In genomic region chr1:61607448-61607847, GRCh38 we compare ENCODE assay signal across 21 cellular contexts.
A peak's percentile ranks its signal among the peaks of the same experiment; 100 is the strongest.
DNase-seq lines count a peak whose midpoint lies in the region; ATAC-seq, FAIRE-seq and TF ChIP-seq lines count a peak whose summit lies in the region.
"Had no signal": no experiment of that assay in that cellular context is flagged by ENCODE, and none has a peak within 500 bp of the region (broad histone marks: within the 10 kb centered on the region; RNA-seq: fewer than 3 reads in every experiment).

No MANE protein-coding gene starts in this region.

- no peak for TF ChIP-seq CTCF in keratinocyte (optimal IDR thresholded peaks at IDR 0.05 in 1 of 3, IDR thresholded peaks at IDR 0.05 in 1 of 3, conservative IDR thresholded peaks at IDR 0.05 in 1 of 3; ENCODE audit: extremely low read depth in 1 of 3, insufficient read depth in 2 of 3, low read length in 3 of 3)

- DNase-seq in right cardiac atrium (no peak), left ventricle myocardium superior (no peak), keratinocyte (ENCODE audit: low read depth, low spot score) (no peak), aorta (no peak), 8988T (no peak), NCI-H2196 treated with DMSO at 0.1 percent for 48 hours (lab: John Stamatoyannopoulos, UW; ENCODE audit: unreplicated experiment) (no peak)
- no peak for DNase-seq in naive thymus-derived CD8-positive, alpha-beta T cell
- DNase-seq: activated CD4-positive, alpha-beta T cell treated with anti-CD3 and anti-CD28 coated beads, Interleukin-2, amount 50 U/mL, for 1 hour; activated effector memory CD4-positive, alpha-beta T cell treated with anti-CD3 and anti-CD28 coated beads, Interleukin-2, amount 50 U/mL, for 16 hours; dorsolateral prefrontal cortex; H7; immature natural killer cell; Karpas-422; NCI-H1436; NCI-H526; nephron progenitor cell; SHP77 treated with DMSO at 0.1 percent for 48 hours; T-helper 17 cell had no signal

- H3K9ac ChIP-seq in keratinocyte (ENCODE audit: control insufficient read depth, extremely low read depth, insufficient read depth, low read length) (peak overlapping the region; percentile 82), skeletal muscle satellite cell (ENCODE audit: low read depth, low read length) (peak overlapping the region; percentile 65)

- dilution Hi-C loops in keratinocyte (cut with MboI; ENCODE audit: extremely low pct_ligation_motif_present, low sequenced_read_pairs) = no loop called here

- H2AFZ ChIP-seq in keratinocyte (ENCODE audit: control insufficient read depth, low read length) = peak overlapping the region; percentile 75

- no peaks in the 10 kb centered on the region for H3K9me3 Mint-ChIP-seq in naive thymus-derived CD8-positive, alpha-beta T cell
- H3K9me3 Mint-ChIP-seq: immature natural killer cell; nephron progenitor cell; stimulated activated effector memory CD8-positive, alpha-beta T cell treated with anti-CD3 and anti-CD28 coated beads, Interleukin-12 subunit alpha, Interleukin-12 subunit beta, amount 100 ng/mL, for 72 hours had no signal

- H3K27me3 Mint-ChIP-seq in naive thymus-derived CD8-positive, alpha-beta T cell = no peaks in the 10 kb centered on the region

- intact Hi-C loops in right cardiac atrium (cut with DNase I) (no loop called here), left ventricle myocardium superior (cut with micrococcal nuclease) (no loop called here), aorta (cut with DNase I) (no loop called here)

- no peaks in the 10 kb centered on the region for H4K20me1 ChIP-seq in keratinocyte (ENCODE audit: control insufficient read depth, extremely low read depth, insufficient read depth, low read length)

- H3K4me2 ChIP-seq in keratinocyte (ENCODE audit: control insufficient read depth, extremely low read depth, insufficient read depth, low read depth, low read length) = peak overlapping the region; percentile 91
- H3K4me2 ChIP-seq in skeletal muscle satellite cell (ENCODE audit: low read length) = peak overlapping the region; percentile 66

- 80% methylated on average over 7 of the region's 7 CpGs for WGBS in right cardiac atrium
- WGBS in aorta, 2 donors = 83 to 86% methylated on average over 7 of the region's 7 CpGs

- H3K27me3 ChIP-seq in right cardiac atrium (ENCODE audit: control insufficient read depth, insufficient read depth) (no peaks in the 10 kb centered on the region), keratinocyte (ENCODE audit: control insufficient read depth, extremely low read depth, insufficient read depth, low read length) (no peaks in the 10 kb centered on the region), skeletal muscle satellite cell (ENCODE audit: control insufficient read depth, insufficient read depth, low read length) (no peaks in the 10 kb centered on the region), aorta (ENCODE audit: control insufficient read depth in 1 of 2, insufficient read depth in 2 of 2, low read length in 1 of 2) (no peaks in the 10 kb centered on the region)
- H3K27me3 ChIP-seq: cardiac muscle cell, dorsolateral prefrontal cortex had no signal

- H3K9me1 ChIP-seq in keratinocyte (ENCODE audit: control insufficient read depth, extremely low read depth, insufficient read depth, low read length) = no peaks in the 10 kb centered on the region

- H3K79me2 ChIP-seq in keratinocyte (ENCODE audit: control insufficient read depth, insufficient read depth, low read length) = no peaks in the 10 kb centered on the region

- H3K4me3 ChIP-seq in right cardiac atrium (ENCODE audit: low read length) (no peak overlapping the region), keratinocyte (ENCODE audit: control insufficient read depth in 2 of 3, extremely low read depth in 1 of 3, insufficient read depth in 2 of 3, low read depth in 1 of 3, low read length in 3 of 3) (no peak overlapping the region), skeletal muscle satellite cell (ENCODE audit: low read length) (no peak overlapping the region), aorta (ENCODE audit: low read length in 2 of 2) (no peak overlapping the region)
- H3K4me3 ChIP-seq: cardiac muscle cell, dorsolateral prefrontal cortex had no signal

- no peaks in the 10 kb centered on the region for H3K9me3 ChIP-seq in right cardiac atrium (ENCODE audit: control insufficient read depth, low read length)
- H3K9me3 ChIP-seq in keratinocyte (ENCODE audit: control insufficient read depth, low read depth, low read length) = no peaks in the 10 kb centered on the region
- H3K9me3 ChIP-seq in skeletal muscle satellite cell (replicated peaks; ENCODE audit: low read length) = no peaks in the 10 kb centered on the region
- no peaks in the 10 kb centered on the region for H3K9me3 ChIP-seq in aorta (ENCODE audit: control insufficient read depth, low read length)

- no peak overlapping the region for H3K27ac Mint-ChIP-seq in naive thymus-derived CD8-positive, alpha-beta T cell
- H3K27ac Mint-ChIP-seq: immature natural killer cell; nephron progenitor cell; stimulated activated effector memory CD8-positive, alpha-beta T cell treated with anti-CD3 and anti-CD28 coated beads, Interleukin-12 subunit alpha, Interleukin-12 subunit beta, amount 100 ng/mL, for 72 hours; T-helper 17 cell had no signal

- POLR2A ChIA-PET in naive thymus-derived CD8-positive, alpha-beta T cell (lab: Charles Lee) = no interaction called here

- no peaks in the 10 kb centered on the region for H3K36me3 Mint-ChIP-seq in naive thymus-derived CD8-positive, alpha-beta T cell
- H3K36me3 Mint-ChIP-seq: immature natural killer cell; stimulated activated effector memory CD8-positive, alpha-beta T cell treated with anti-CD3 and anti-CD28 coated beads, Interleukin-12 subunit alpha, Interleukin-12 subunit beta, amount 100 ng/mL, for 72 hours had no signal

- no peaks in the 10 kb centered on the region for H3K4me1 Mint-ChIP-seq in naive thymus-derived CD8-positive, alpha-beta T cell
- H3K4me1 Mint-ChIP-seq: immature natural killer cell; nephron progenitor cell; stimulated activated effector memory CD8-positive, alpha-beta T cell treated with anti-CD3 and anti-CD28 coated beads, Interleukin-12 subunit alpha, Interleukin-12 subunit beta, amount 100 ng/mL, for 72 hours; T-helper 17 cell had no signal

- peak; percentile 83 for FAIRE-seq in keratinocyte (lab: Jason Lieb, UNC)

- no peak overlapping the region for H3K4me3 Mint-ChIP-seq in naive thymus-derived CD8-positive, alpha-beta T cell
- H3K4me3 Mint-ChIP-seq: immature natural killer cell; nephron progenitor cell; stimulated activated effector memory CD8-positive, alpha-beta T cell treated with anti-CD3 and anti-CD28 coated beads, Interleukin-12 subunit alpha, Interleukin-12 subunit beta, amount 100 ng/mL, for 72 hours; T-helper 17 cell had no signal

- H3K4me1 ChIP-seq in right cardiac atrium (ENCODE audit: control insufficient read depth, insufficient read depth, low read length) (peaks cover 2% of the 10 kb centered on the region), keratinocyte (ENCODE audit: control insufficient read depth, extremely low read depth, insufficient read depth, low read length) (peaks cover 44% of the 10 kb centered on the region), skeletal muscle satellite cell (ENCODE audit: control insufficient read depth, insufficient read depth, low read length) (peaks cover 39% of the 10 kb centered on the region), aorta (ENCODE audit: control insufficient read depth in 1 of 2, insufficient read depth in 2 of 2, low read length in 2 of 2) (peaks cover 2 to 7% of the 10 kb centered on the region in 2 donors)

- ATAC-seq in right cardiac atrium (no peak), left ventricle myocardium superior (no peak), aorta (ENCODE audit: low FRiP score) (no peak)
- ATAC-seq in naive thymus-derived CD8-positive, alpha-beta T cell = no peak
- ATAC-seq: stimulated activated effector memory CD8-positive, alpha-beta T cell treated with anti-CD3 and anti-CD28 coated beads, Interleukin-12 subunit alpha, Interleukin-12 subunit beta, amount 100 ng/mL, for 72 hours; T-helper 17 cell had no signal

- H3K36me3 ChIP-seq in keratinocyte (ENCODE audit: control insufficient read depth in 2 of 2, extremely low read depth in 1 of 2, insufficient read depth in 2 of 2, low read length in 2 of 2) (no peaks in the 10 kb centered on the region), skeletal muscle satellite cell (ENCODE audit: insufficient read depth, low read length) (no peaks in the 10 kb centered on the region), aorta (ENCODE audit: control insufficient read depth in 1 of 2, insufficient read depth in 2 of 2, low read length in 1 of 2) (no peaks in the 10 kb centered on the region)
- H3K36me3 ChIP-seq: cardiac muscle cell had no signal

- H3K27ac ChIP-seq in right cardiac atrium (ENCODE audit: low read length) (peak overlapping the region; percentile 93), keratinocyte (ENCODE audit: control insufficient read depth, insufficient read depth, low read length) (peak overlapping the region; percentile 99), aorta (ENCODE audit: low read depth in 1 of 2, low read length in 2 of 2) (peak overlapping the region; percentile 81 to 99)
- H3K27ac ChIP-seq: cardiac muscle cell had no signal
